ENCODE assay signal across 9 cellular contexts in genomic region chr16:78432451-78432850, GRCh38.
"Had no signal": no experiment of that assay in that cellular context is flagged by ENCODE, and none has a peak within 500 bp of the region (broad histone marks: within the 10 kb centered on the region; RNA-seq: fewer than 3 reads in every experiment).

No MANE protein-coding gene starts in this region.

- ATAC-seq: HCT116, K562 had no signal

- H3K36me3 ChIP-seq: HAP-1 had no signal

- DNase-seq: GM23248, GOT3, H7, HFFc6, IMR-90, KG1 had no signal

- H3K4me3 ChIP-seq: GM23248, HAP-1, K562 had no signal
